Comparison of ENCODE assay signal across 30 cellular contexts in genomic region chr11:131925829-131926228, GRCh38.
"Had no signal": no experiment of that assay in that cellular context is flagged by ENCODE, and none has a peak within 500 bp of the region (broad histone marks: within the 10 kb centered on the region; RNA-seq: fewer than 3 reads in every experiment).

No MANE protein-coding gene starts in this region.

- H3K4me3 Mint-ChIP-seq: activated CD4-positive, alpha-beta memory T cell treated with anti-CD3 and anti-CD28 coated beads, Interleukin-2, amount 10 ng/mL, durations not matched to agents 7 days and 5 days; activated CD4-positive, alpha-beta T cell treated with anti-CD3 and anti-CD28 coated beads for 36 hours; activated naive CD4-positive, alpha-beta T cell treated with anti-CD3 and anti-CD28 coated beads for 36 hours; activated naive CD8-positive, alpha-beta T cell; activated T-helper 17 cell treated with anti-CD3 and anti-CD28 coated beads, Interleukin-2, amount 50 U/mL, for 72 hours; T-cell had no signal

- H3K27ac ChIP-seq: brain microvascular endothelial cell, RWPE1, SJSA1, WERI-Rb-1 had no signal

- H3K4me1 Mint-ChIP-seq: activated CD4-positive, alpha-beta memory T cell treated with anti-CD3 and anti-CD28 coated beads, Interleukin-2, amount 10 ng/mL, durations not matched to agents 7 days and 5 days; activated CD4-positive, alpha-beta T cell treated with anti-CD3 and anti-CD28 coated beads for 36 hours; activated T-helper 17 cell treated with anti-CD3 and anti-CD28 coated beads, Interleukin-2, amount 50 U/mL, for 72 hours; T-cell had no signal

- H3K36me3 ChIP-seq: brain microvascular endothelial cell, MG63, SJSA1, WERI-Rb-1 had no signal

- H3K27me3 ChIP-seq: brain microvascular endothelial cell, MG63, SJSA1 had no signal

- H3K9me3 ChIP-seq: MG63, SJSA1 had no signal

- FAIRE-seq: TTC549 had no signal

- H3K9me3 Mint-ChIP-seq: activated naive CD4-positive, alpha-beta T cell treated with anti-CD3 and anti-CD28 coated beads for 36 hours; activated T-helper 17 cell treated with anti-CD3 and anti-CD28 coated beads, Interleukin-2, amount 50 U/mL, for 72 hours; T-cell had no signal

- H3K4me3 ChIP-seq: MG63, SJSA1 had no signal

- H3K27me3 Mint-ChIP-seq: activated CD4-positive, alpha-beta memory T cell treated with anti-CD3 and anti-CD28 coated beads, Interleukin-2, amount 10 ng/mL, durations not matched to agents 7 days and 5 days had no signal

- H3K27ac Mint-ChIP-seq: activated CD4-positive, alpha-beta memory T cell treated with anti-CD3 and anti-CD28 coated beads, Interleukin-2, amount 10 ng/mL, durations not matched to agents 7 days and 5 days; activated CD4-positive, alpha-beta T cell treated with anti-CD3 and anti-CD28 coated beads for 36 hours; activated naive CD4-positive, alpha-beta T cell treated with anti-CD3 and anti-CD28 coated beads for 36 hours; activated naive CD8-positive, alpha-beta T cell; activated T-helper 17 cell treated with anti-CD3 and anti-CD28 coated beads, Interleukin-2, amount 50 U/mL, for 72 hours; T-cell had no signal

- DNase-seq: activated CD4-positive, alpha-beta memory T cell treated with anti-CD3 and anti-CD28 coated beads, Interleukin-2, amount 10 ng/mL, durations not matched to agents 7 days and 5 days; activated CD4-positive, alpha-beta T cell treated with anti-CD3 and anti-CD28 coated beads for 36 hours; activated CD4-positive, alpha-beta T cell treated with anti-CD3 and anti-CD28 coated beads, Interleukin-2, amount 50 U/mL, for 1 hour; activated gamma-delta T cell; activated naive CD4-positive, alpha-beta T cell treated with anti-CD3 and anti-CD28 coated beads for 36 hours; activated T-cell treated with anti-CD3 and anti-CD28 coated beads for 4 hours; activated T-cell treated with anti-CD3 and anti-CD28 coated beads, Interleukin-2, amount 50 U/mL, for 48 hours; amygdala; brain microvascular endothelial cell; cerebellar nuclear complex; MG63; NCI-H1048; NCI-H146; NCI-H187 treated with DMSO at 0.1 percent for 48 hours; NCI-H2171 treated with DMSO at 0.1 percent for 48 hours; NCI-H226; NCI-H526 treated with DMSO at 0.1 percent for 48 hours; NK-92 treated with Interleukin-12 subunit alpha and Interleukin-12 subunit beta, amount 100 ng/mL, for 24 hours; OCI-M1; SHP77; T-cell; T-helper 2 cell; T1000; WERI-Rb-1 had no signal

- H3K36me3 Mint-ChIP-seq: activated naive CD8-positive, alpha-beta T cell; T-cell had no signal

- ATAC-seq: activated CD4-positive, alpha-beta T cell treated with anti-CD3 and anti-CD28 coated beads for 36 hours; activated T-helper 17 cell treated with anti-CD3 and anti-CD28 coated beads, Interleukin-2, amount 50 U/mL, for 72 hours; Panc1; T-cell had no signal
